ENCODE assay signal across 16 cellular contexts in genomic region chr16:65663774-65664173, GRCh38.
"Had no signal": no experiment of that assay in that cellular context is flagged by ENCODE, and none has a peak within 500 bp of the region (broad histone marks: within the 10 kb centered on the region; RNA-seq: fewer than 3 reads in every experiment).

No MANE protein-coding gene starts in this region.

- H3K36me3 ChIP-seq: esophagus squamous epithelium, upper lobe of right lung had no signal

- H3K4me1 Mint-ChIP-seq: activated B cell treated with CpG ODN at 0.5 μM for 24 hours; activated CD4-positive, alpha-beta T cell treated with anti-CD3 and anti-CD28 coated beads, Interleukin-2, amount 10 ng/mL, durations not matched to agents 7 days and 5 days; immature natural killer cell; memory B cell had no signal

- DNase-seq: activated B cell treated with CpG ODN at 0.5 μM for 24 hours; activated CD4-positive, alpha-beta T cell treated with anti-CD3 and anti-CD28 coated beads, Interleukin-2, amount 10 ng/mL, durations not matched to agents 7 days and 5 days; activated effector memory CD4-positive, alpha-beta T cell treated with Interleukin-2 at 50 U/mL for 16 hours; esophagus squamous epithelium; foreskin fibroblast; glutamatergic neuron; immature natural killer cell; retina; stimulated activated CD4-positive, alpha-beta T cell treated with anti-CD3 and anti-CD28 coated beads, Interleukin-15, amount 100 ng/mL, for 24 hours; stimulated activated CD4-positive, alpha-beta T cell treated with anti-CD3 and anti-CD28 coated beads, Interleukin-4, amount 100 ng/mL, for 24 hours; T-helper 2 cell; upper lobe of right lung had no signal

- H3K27me3 Mint-ChIP-seq: activated B cell treated with CpG ODN at 0.5 μM for 24 hours; activated CD4-positive, alpha-beta T cell treated with anti-CD3 and anti-CD28 coated beads, Interleukin-2, amount 10 ng/mL, durations not matched to agents 7 days and 5 days; memory B cell; stimulated activated naive CD8-positive, alpha-beta T cell treated with anti-CD3 and anti-CD28 coated beads, Interleukin-15, Interleukin-2, amounts not matched to agents 100 ng/mL and 50 ng/mL, for 24 hours had no signal

- H3K27me3 ChIP-seq: esophagus squamous epithelium, upper lobe of right lung had no signal

- H3K36me3 Mint-ChIP-seq: activated naive CD4-positive, alpha-beta T cell treated with anti-CD3 and anti-CD28 coated beads, Interleukin-2, amount 50 U/mL, for 72 hours; immature natural killer cell; memory B cell had no signal

- H3K4me3 ChIP-seq: esophagus squamous epithelium, upper lobe of right lung had no signal

- H3K4me3 Mint-ChIP-seq: activated B cell treated with CpG ODN at 0.5 μM for 24 hours; activated CD4-positive, alpha-beta T cell treated with anti-CD3 and anti-CD28 coated beads, Interleukin-2, amount 10 ng/mL, durations not matched to agents 7 days and 5 days; immature natural killer cell; memory B cell; stimulated activated naive CD8-positive, alpha-beta T cell treated with anti-CD3 and anti-CD28 coated beads, Interleukin-15, Interleukin-2, amounts not matched to agents 100 ng/mL and 50 ng/mL, for 24 hours had no signal

- H3K9me3 Mint-ChIP-seq: activated B cell treated with CpG ODN at 0.5 μM for 24 hours had no signal

- H3K4me1 ChIP-seq: upper lobe of right lung had no signal

- ATAC-seq: activated naive CD4-positive, alpha-beta T cell treated with anti-CD3 and anti-CD28 coated beads, Interleukin-2, amount 50 U/mL, for 72 hours; left lobe of liver; upper lobe of right lung had no signal

- H3K9me3 ChIP-seq: esophagus squamous epithelium, upper lobe of right lung had no signal

- H3K27ac ChIP-seq: esophagus squamous epithelium, upper lobe of right lung had no signal
